ENCODE assay signal across 16 cellular contexts in the genomic region with DNA sequence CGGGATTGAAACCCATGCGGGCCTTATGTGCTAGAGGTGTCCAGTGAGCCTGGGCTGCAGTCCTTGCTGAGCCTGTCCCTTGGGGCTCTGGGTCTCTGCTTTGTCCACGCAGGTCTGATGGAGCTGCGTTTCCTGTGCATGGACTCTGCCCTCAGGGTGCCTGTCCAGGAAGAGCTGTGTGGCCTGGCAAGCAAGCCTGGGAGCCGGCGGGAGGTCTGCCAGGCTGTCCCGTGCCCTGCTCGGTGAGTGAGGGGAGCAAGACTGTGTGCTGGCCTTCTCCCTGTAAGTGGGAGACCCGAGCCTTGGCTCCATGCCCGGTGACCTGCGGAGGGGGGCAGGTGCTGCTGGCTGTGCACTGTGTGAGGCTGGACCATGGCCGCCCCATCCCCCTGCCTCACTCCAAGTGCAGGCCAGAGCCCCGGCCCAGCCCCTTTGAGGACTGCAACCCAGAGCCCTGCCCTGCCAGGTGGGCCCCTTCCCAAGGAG. TPM values are rescaled to one million over a fixed set of nuclear protein-coding genes. Genes with fewer than 3 reads are reported as not detected.
A peak's percentile ranks its signal among the peaks of the same experiment; 100 is the strongest.
DNase-seq lines count a peak whose midpoint lies in the region; ATAC-seq and TF ChIP-seq lines count a peak whose summit lies in the region.
"Had no signal": no experiment of that assay in that cellular context is flagged by ENCODE, and none has a peak within 500 bp of the region (broad histone marks: within the 10 kb centered on the region; RNA-seq: fewer than 3 reads in every experiment).

No MANE protein-coding gene starts in this region.

- TF ChIP-seq CTCF in natural killer cell (IDR thresholded peaks at IDR 0.05) (no peak), chondrocyte (IDR thresholded peaks at IDR 0.05) (no peak), thyroid gland (IDR thresholded peaks at IDR 0.05) (no peak), esophagus squamous epithelium (IDR thresholded peaks at IDR 0.05) (no peak), H9 (conservative IDR thresholded peaks at IDR 0.05) (no peak)

- no peaks in the 10 kb centered on the region for H3K79me2 ChIP-seq in H9 (ENCODE audit: insufficient read depth, low read length)

- H2BK120ac ChIP-seq in H9 (ENCODE audit: low read depth, low read length, poor library complexity, severe bottlenecking), result no peak overlapping the region

- CTCF ChIA-PET in activated CD4-positive, alpha-beta T cell treated with anti-CD3 and anti-CD28 coated beads, Interleukin-2, amount 10 ng/mL, durations not matched to agents 7 days and 5 days (lab: Charles Lee), result no interaction called here

- H3K4me3 Mint-ChIP-seq in natural killer cell treated with Interleukin-12 subunit alpha and Interleukin-12 subunit beta and Interleukin-15 and Interleukin-18, amount 100 ng/mL, for 72 hours, result no peak overlapping the region
- no peak overlapping the region for H3K4me3 Mint-ChIP-seq in natural killer cell
- H3K4me3 Mint-ChIP-seq in chondrocyte (ENCODE audit: unreplicated experiment), result no peak overlapping the region
- no peak overlapping the region for H3K4me3 Mint-ChIP-seq in activated CD4-positive, alpha-beta T cell treated with anti-CD3 and anti-CD28 coated beads, Interleukin-2, amount 10 ng/mL, durations not matched to agents 7 days and 5 days
- no peak overlapping the region for H3K4me3 Mint-ChIP-seq in H9
- H3K4me3 Mint-ChIP-seq: CD8-positive, alpha-beta memory T cell had no signal

- POLR2A ChIA-PET in activated CD4-positive, alpha-beta T cell treated with anti-CD3 and anti-CD28 coated beads, Interleukin-2, amount 10 ng/mL, durations not matched to agents 7 days and 5 days (lab: Charles Lee), result no interaction called here

- no peak overlapping the region for H3K4me2 ChIP-seq in H9 (ENCODE audit: insufficient read depth, insufficient read length, low read length)
- H3K4me2 ChIP-seq: KMS-11 had no signal

- H3K36me3 ChIP-seq in thyroid gland, result no peaks in the 10 kb centered on the region
- no peaks in the 10 kb centered on the region for H3K36me3 ChIP-seq in esophagus squamous epithelium
- H3K36me3 ChIP-seq: Peyer's patch had no signal

- no peaks in the 10 kb centered on the region for H3K23me2 ChIP-seq in H9 (ENCODE audit: insufficient read length, low read depth, low read length, poor library complexity, severe bottlenecking)

- no peak overlapping the region for H3K4ac ChIP-seq in H9 (ENCODE audit: low read depth, low read length)

- H3K4me1 ChIP-seq in thyroid gland (peaks cover 0 to 7% of the 10 kb centered on the region in 2 donors), esophagus squamous epithelium (peaks cover 0 to 10% (median 0%) of the 10 kb centered on the region in 3 donors), H9 (ENCODE audit: insufficient read depth, low read length) (no peaks in the 10 kb centered on the region)

- H2AFZ ChIP-seq in H9 (ENCODE audit: low read length), result no peak overlapping the region

- no peak overlapping the region for H2BK5ac ChIP-seq in H9 (ENCODE audit: insufficient read length, low read length)

- H4K8ac ChIP-seq in H9 (replicated peaks; ENCODE audit: insufficient read length, low read depth, low read length), result no peak overlapping the region

- no peak overlapping the region for H3K27ac Mint-ChIP-seq in natural killer cell treated with Interleukin-12 subunit alpha and Interleukin-12 subunit beta and Interleukin-15 and Interleukin-18, amount 100 ng/mL, for 72 hours
- H3K27ac Mint-ChIP-seq in natural killer cell, result no peak overlapping the region
- H3K27ac Mint-ChIP-seq in chondrocyte (ENCODE audit: unreplicated experiment), result no peak overlapping the region
- no peak overlapping the region for H3K27ac Mint-ChIP-seq in activated CD4-positive, alpha-beta T cell treated with anti-CD3 and anti-CD28 coated beads, Interleukin-2, amount 10 ng/mL, durations not matched to agents 7 days and 5 days
- H3K27ac Mint-ChIP-seq in H9, result no peak overlapping the region
- H3K27ac Mint-ChIP-seq: CD8-positive, alpha-beta memory T cell had no signal

- H2BK20ac ChIP-seq in H9 (ENCODE audit: low read depth, low read length, poor library complexity, severe bottlenecking), result no peak overlapping the region

- no peak for DNase-seq in natural killer cell treated with Interleukin-12 subunit alpha and Interleukin-12 subunit beta and Interleukin-15 and Interleukin-18, amount 100 ng/mL, for 72 hours (ENCODE audit: low spot score)
- no peak for DNase-seq in natural killer cell
- DNase-seq in chondrocyte (ENCODE audit: low spot score), result peak; percentile 94
- DNase-seq in mucosa of gallbladder (ENCODE audit: low spot score), result peak; percentile 64
- DNase-seq in thyroid gland, result peak; percentile 46 to 83
- no peak for DNase-seq in esophagus squamous epithelium (lab: John Stamatoyannopoulos, UW)
- DNase-seq in activated CD4-positive, alpha-beta T cell treated with anti-CD3 and anti-CD28 coated beads, Interleukin-2, amount 10 ng/mL, durations not matched to agents 7 days and 5 days, result no peak
- DNase-seq in H9, result no peak
- DNase-seq: C1 segment of cervical spinal cord; CD8-positive, alpha-beta memory T cell; NCI-H1436; NCI-H2029; NCI-H345; NCI-H524 treated with DMSO at 0.1 percent for 48 hours; Peyer's patch had no signal

- TF ChIP-seq POLR2A in thyroid gland (IDR thresholded peaks at IDR 0.05), result no peak
- no peak for TF ChIP-seq POLR2A in esophagus squamous epithelium (IDR thresholded peaks at IDR 0.05)

- no peak overlapping the region for H4K91ac ChIP-seq in H9 (ENCODE audit: insufficient read length, low read depth, low read length)

- H3K9me3 Mint-ChIP-seq in natural killer cell treated with Interleukin-12 subunit alpha and Interleukin-12 subunit beta and Interleukin-15 and Interleukin-18, amount 100 ng/mL, for 72 hours, result no peaks in the 10 kb centered on the region
- H3K9me3 Mint-ChIP-seq in natural killer cell, result no peaks in the 10 kb centered on the region
- H3K9me3 Mint-ChIP-seq in chondrocyte (ENCODE audit: low read depth), result no peaks in the 10 kb centered on the region
- no peaks in the 10 kb centered on the region for H3K9me3 Mint-ChIP-seq in activated CD4-positive, alpha-beta T cell treated with anti-CD3 and anti-CD28 coated beads, Interleukin-2, amount 10 ng/mL, durations not matched to agents 7 days and 5 days
- H3K9me3 Mint-ChIP-seq in H9, result no peaks in the 10 kb centered on the region
- H3K9me3 Mint-ChIP-seq: CD8-positive, alpha-beta memory T cell had no signal

- no peaks in the 10 kb centered on the region for H3K79me1 ChIP-seq in H9 (ENCODE audit: insufficient read depth, low read depth, low read length, poor library complexity, severe bottlenecking)

- H3K4me1 Mint-ChIP-seq in natural killer cell treated with Interleukin-12 subunit alpha and Interleukin-12 subunit beta and Interleukin-15 and Interleukin-18, amount 100 ng/mL, for 72 hours (ENCODE audit: low read depth in 2 of 2), result no peaks in the 10 kb centered on the region
- no peaks in the 10 kb centered on the region for H3K4me1 Mint-ChIP-seq in natural killer cell
- H3K4me1 Mint-ChIP-seq in chondrocyte (ENCODE audit: low read depth), result no peaks in the 10 kb centered on the region
- no peaks in the 10 kb centered on the region for H3K4me1 Mint-ChIP-seq in activated CD4-positive, alpha-beta T cell treated with anti-CD3 and anti-CD28 coated beads, Interleukin-2, amount 10 ng/mL, durations not matched to agents 7 days and 5 days
- H3K4me1 Mint-ChIP-seq in H9, result no peaks in the 10 kb centered on the region
- H3K4me1 Mint-ChIP-seq: CD8-positive, alpha-beta memory T cell had no signal

- H3K9me3 ChIP-seq in thyroid gland, result no peaks in the 10 kb centered on the region
- no peaks in the 10 kb centered on the region for H3K9me3 ChIP-seq in esophagus squamous epithelium
- H3K9me3 ChIP-seq in H9 (ENCODE audit: control insufficient read depth, low read depth, low read length), result no peaks in the 10 kb centered on the region
- H3K9me3 ChIP-seq: Peyer's patch had no signal

- H3K27me3 ChIP-seq in thyroid gland, result no peaks in the 10 kb centered on the region
- peaks cover 0 to 4% (median 0%) of the 10 kb centered on the region in 4 donors for H3K27me3 ChIP-seq in esophagus squamous epithelium
- no peaks in the 10 kb centered on the region for H3K27me3 ChIP-seq in H9 (ENCODE audit: insufficient read depth, low read length)
- H3K27me3 ChIP-seq: Peyer's patch had no signal

- no peak overlapping the region for H3K9ac ChIP-seq in H9 (ENCODE audit: extremely low read depth, insufficient read length, low read length)
- H3K9ac ChIP-seq: KMS-11 had no signal

- no peak overlapping the region for H3K23ac ChIP-seq in H9 (ENCODE audit: insufficient read length, low read depth, low read length)

- no peak overlapping the region for H3K18ac ChIP-seq in H9 (ENCODE audit: insufficient read length, low read depth, low read length)

- H3K4me3 ChIP-seq in thyroid gland (replicated peaks in 1 of 3) (no peak overlapping the region), esophagus squamous epithelium (no peak overlapping the region)
- H3K4me3 ChIP-seq: Peyer's patch had no signal

- H2AK5ac ChIP-seq in H9 (ENCODE audit: insufficient read length, low read length), result no peak overlapping the region

- intact Hi-C loops in natural killer cell (cut with micrococcal nuclease), result no loop called here
- intact Hi-C loops in thyroid gland (cut with DNase I), result no loop called here
- intact Hi-C loops in esophagus squamous epithelium (cut with DNase I), result no loop called here

- H3K36me3 Mint-ChIP-seq in natural killer cell treated with Interleukin-12 subunit alpha and Interleukin-12 subunit beta and Interleukin-15 and Interleukin-18, amount 100 ng/mL, for 72 hours, result no peaks in the 10 kb centered on the region
- no peaks in the 10 kb centered on the region for H3K36me3 Mint-ChIP-seq in natural killer cell
- no peaks in the 10 kb centered on the region for H3K36me3 Mint-ChIP-seq in chondrocyte (ENCODE audit: low read depth)
- no peaks in the 10 kb centered on the region for H3K36me3 Mint-ChIP-seq in activated CD4-positive, alpha-beta T cell treated with anti-CD3 and anti-CD28 coated beads, Interleukin-2, amount 10 ng/mL, durations not matched to agents 7 days and 5 days (ENCODE audit: low read depth)
- H3K36me3 Mint-ChIP-seq in H9 (ENCODE audit: insufficient read depth in 1 of 3, low read depth in 3 of 3), result no peaks in the 10 kb centered on the region
- H3K36me3 Mint-ChIP-seq: CD8-positive, alpha-beta memory T cell had no signal

- no peak overlapping the region for H4K5ac ChIP-seq in H9 (ENCODE audit: insufficient read length, low read depth, low read length)

- H3K14ac ChIP-seq in H9 (ENCODE audit: insufficient read depth, low read length), result no peak overlapping the region

- WGBS in thyroid gland, 2 donors, result 34 to 62% methylated on average over 4 to 12 of the region's 13 CpGs
- WGBS in esophagus squamous epithelium, 2 donors, result 64 to 81% methylated on average over 3 to 6 of the region's 13 CpGs
- no CpG with 5 or more reads among the region's 13 CpGs for WGBS in H9 (ENCODE audit: extremely low coverage, insufficient read length, low lambda C conversion rate)

- H2BK15ac ChIP-seq in H9 (ENCODE audit: low read depth, low read length), result no peak overlapping the region

- no peaks in the 10 kb centered on the region for H4K20me1 ChIP-seq in H9 (ENCODE audit: control insufficient read depth, insufficient read depth, insufficient read length)

- peaks cover 2 to 8% of the 10 kb centered on the region in 2 donors for H3K27me3 Mint-ChIP-seq in natural killer cell treated with Interleukin-12 subunit alpha and Interleukin-12 subunit beta and Interleukin-15 and Interleukin-18, amount 100 ng/mL, for 72 hours
- H3K27me3 Mint-ChIP-seq in natural killer cell (ENCODE audit: low read depth in 2 of 2), result no peaks in the 10 kb centered on the region
- H3K27me3 Mint-ChIP-seq in chondrocyte (ENCODE audit: low read depth), result peaks cover 12% of the 10 kb centered on the region
- H3K27me3 Mint-ChIP-seq in activated CD4-positive, alpha-beta T cell treated with anti-CD3 and anti-CD28 coated beads, Interleukin-2, amount 10 ng/mL, durations not matched to agents 7 days and 5 days, result no peaks in the 10 kb centered on the region
- H3K27me3 Mint-ChIP-seq in H9 (ENCODE audit: low read depth), result no peaks in the 10 kb centered on the region; the same call in none of the 2 replicates

- no peak overlapping the region for H3T11ph ChIP-seq in H9 (ENCODE audit: low read length)

- H2BK12ac ChIP-seq in H9 (ENCODE audit: insufficient read length, low read depth, low read length), result no peak overlapping the region

- peak; percentile 5 to 53 for ATAC-seq in natural killer cell treated with Interleukin-12 subunit alpha and Interleukin-12 subunit beta and Interleukin-15 and Interleukin-18, amount 100 ng/mL, for 72 hours
- no peak for ATAC-seq in natural killer cell

- no peak overlapping the region for H3K27ac ChIP-seq in thyroid gland
- H3K27ac ChIP-seq in esophagus squamous epithelium, result no peak overlapping the region
- no peak overlapping the region for H3K27ac ChIP-seq in H9 (ENCODE audit: insufficient read length, low read depth, low read length)
- H3K27ac ChIP-seq: KMS-11, Peyer's patch had no signal

- H3K56ac ChIP-seq in H9 (ENCODE audit: insufficient read length, low read depth, low read length), result no peak overlapping the region

RNA-seq across cellular contexts. Expression of a gene that starts 11.2 kb away (rescaled TPM):
- 1 to 10 TPM; 2.4 to 7.0 TPM for total RNA-seq in natural killer cell treated with Interleukin-12 subunit alpha and Interleukin-12 subunit beta and Interleukin-15 and Interleukin-18, amount 100 ng/mL, for 72 hours
- total RNA-seq in natural killer cell, result 1 to 10 TPM; 4.5 to 8.3 (median 5.4) TPM
- 14.4 to 22.3 TPM (median 18.8 TPM) in 3 replicates for total RNA-seq in chondrocyte
- total RNA-seq in mucosa of gallbladder, result 79.3 TPM
- 10 to 100 TPM; 21.4 to 36.7 (median 33.5) TPM for total RNA-seq in thyroid gland
- 10 to 100 TPM in 1 of 4 donors, 1 to 10 TPM in 3; 5.9 to 13.7 (median 9.1) TPM for total RNA-seq in esophagus squamous epithelium
- 1 to 10 TPM in 1 of 2 experiments, under 1 TPM in 1; 0.75 to 1.3 TPM for total RNA-seq in activated CD4-positive, alpha-beta T cell treated with anti-CD3 and anti-CD28 coated beads, Interleukin-2, amount 10 ng/mL, durations not matched to agents 7 days and 5 days
- total RNA-seq in H9 (2021), result 20.0 and 20.2 TPM in 2 replicates

RNA-seq across cellular contexts. Expression of a gene that starts 26.4 kb away (rescaled TPM):
- total RNA-seq in natural killer cell treated with Interleukin-12 subunit alpha and Interleukin-12 subunit beta and Interleukin-15 and Interleukin-18, amount 100 ng/mL, for 72 hours, result 1 to 10 TPM in 1 of 2 donors, under 1 TPM in 1; 0.67 to 1.1 TPM
- total RNA-seq in natural killer cell, result 1 to 10 TPM; 2.3 to 3.0 (median 2.8) TPM
- total RNA-seq in chondrocyte, result 5.5 to 9.5 TPM (median 5.7 TPM) in 3 replicates
- 7.1 TPM for total RNA-seq in mucosa of gallbladder
- 1 to 10 TPM; 1.5 to 2.8 (median 2.0) TPM for total RNA-seq in thyroid gland
- total RNA-seq in esophagus squamous epithelium, result 1 to 10 TPM in 1 of 4 donors, under 1 TPM in 3; 0.21 to 2.5 (median 0.33) TPM
- total RNA-seq in activated CD4-positive, alpha-beta T cell treated with anti-CD3 and anti-CD28 coated beads, Interleukin-2, amount 10 ng/mL, durations not matched to agents 7 days and 5 days, result 1 to 10 TPM; 2.3 to 3.0 TPM
- total RNA-seq in H9 (2021), result 8.2 and 8.8 TPM in 2 replicates

RNA-seq across cellular contexts. Expression of a gene that starts 30.4 kb away (rescaled TPM):
- 10 to 100 TPM; 15.0 to 42.3 TPM for total RNA-seq in natural killer cell treated with Interleukin-12 subunit alpha and Interleukin-12 subunit beta and Interleukin-15 and Interleukin-18, amount 100 ng/mL, for 72 hours
- 10 to 100 TPM in 2 of 3 donors, 1 to 10 TPM in 1; 5.0 to 20.1 (median 18.5) TPM for total RNA-seq in natural killer cell
- 5.4 to 13.7 TPM (median 13.2 TPM) in 3 replicates for total RNA-seq in chondrocyte
- 18.4 TPM for total RNA-seq in mucosa of gallbladder
- 1 to 10 TPM; 1.1 to 3.8 (median 2.5) TPM for total RNA-seq in thyroid gland
- 1 to 10 TPM in 1 of 4 donors, under 1 TPM in 3; 0.42 to 1.1 (median 0.85) TPM for total RNA-seq in esophagus squamous epithelium
- 1 to 10 TPM; 1.6 to 2.0 TPM for total RNA-seq in activated CD4-positive, alpha-beta T cell treated with anti-CD3 and anti-CD28 coated beads, Interleukin-2, amount 10 ng/mL, durations not matched to agents 7 days and 5 days
- total RNA-seq in H9 (2021), result 18.7 and 19.5 TPM in 2 replicates

RNA-seq across cellular contexts. Expression of a gene that starts 30.7 kb away (rescaled TPM):
- total RNA-seq in natural killer cell treated with Interleukin-12 subunit alpha and Interleukin-12 subunit beta and Interleukin-15 and Interleukin-18, amount 100 ng/mL, for 72 hours, result 10 to 100 TPM; 34.3 to 55.1 TPM
- total RNA-seq in natural killer cell, result 10 to 100 TPM; 14.2 to 21.6 (median 18.8) TPM
- 15.0 to 19.3 TPM (median 16.8 TPM) in 3 replicates for total RNA-seq in chondrocyte
- 27.5 TPM for total RNA-seq in mucosa of gallbladder
- total RNA-seq in thyroid gland, result 10 to 100 TPM; 16.0 to 21.9 (median 19.0) TPM
- 10 to 100 TPM; 21.5 to 26.0 (median 21.7) TPM for total RNA-seq in esophagus squamous epithelium
- total RNA-seq in activated CD4-positive, alpha-beta T cell treated with anti-CD3 and anti-CD28 coated beads, Interleukin-2, amount 10 ng/mL, durations not matched to agents 7 days and 5 days, result 10 to 100 TPM; 21.2 to 24.1 TPM
- 33.6 and 35.2 TPM in 2 replicates for total RNA-seq in H9 (2021)

Comparison
In these comparisons a context has a peak if more than half of its experiments do, and no peak if none do; other contexts are left out.
1. ATAC-seq: peak in natural killer cell treated with Interleukin-12 subunit alpha and Interleukin-12 subunit beta and Interleukin-15 and Interleukin-18, amount 100 ng/mL, for 72 hours (2 of 2); none in natural killer cell (0 of 3).
2. DNase-seq: peak in chondrocyte (single experiment), mucosa of gallbladder (single experiment) and thyroid gland (2 of 2); none in natural killer cell treated with Interleukin-12 subunit alpha and Interleukin-12 subunit beta and Interleukin-15 and Interleukin-18, amount 100 ng/mL, for 72 hours (single experiment), natural killer cell (single experiment), esophagus squamous epithelium (single experiment), activated CD4-positive, alpha-beta T cell treated with anti-CD3 and anti-CD28 coated beads, Interleukin-2, amount 10 ng/mL, durations not matched to agents 7 days and 5 days (single experiment) and H9 (single experiment).